1 cellular context compared by ENCODE assay signal in the genomic region with DNA sequence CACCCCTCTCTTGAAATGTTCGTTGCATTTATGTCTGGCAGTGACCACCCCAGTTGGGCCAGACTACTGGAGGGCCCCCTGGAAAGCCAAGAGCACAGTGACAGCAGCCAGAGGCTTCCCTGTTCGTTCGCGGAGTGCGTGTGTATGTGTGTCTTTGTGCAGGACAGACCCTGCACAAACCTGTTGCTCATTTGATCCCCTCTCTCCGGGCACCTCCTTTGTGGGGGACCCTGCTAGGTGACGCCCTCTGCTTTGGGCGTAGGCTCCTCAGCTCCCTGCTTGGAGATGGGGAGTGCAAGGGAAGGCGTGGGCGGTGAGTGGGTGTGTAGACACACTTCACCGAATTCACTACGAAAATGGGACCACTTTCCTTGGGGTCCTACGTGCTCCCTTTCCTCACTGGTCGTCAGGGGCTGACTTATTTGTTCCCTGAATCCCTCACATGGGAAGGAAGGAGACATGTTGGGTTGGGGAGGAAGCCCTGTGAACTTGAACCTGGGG.
TF ChIP-seq lines count a peak whose summit lies in the region.

No MANE protein-coding gene starts in this region.

TF ChIP-seq in H1, 55 proteins besides CTCF, POLR2A, EP300 and RAD21:
- TF ChIP-seq GTF2F1 (IDR thresholded peaks at IDR 0.05; ENCODE audit: borderline replicate concordance, low read depth, low read length) (no peak), TBP (IDR thresholded peaks at IDR 0.05; ENCODE audit: low read depth, low read length) (no peak), CEBPB (IDR thresholded peaks at IDR 0.05; ENCODE audit: low read depth, low read length) (no peak), SP1 (IDR thresholded peaks at IDR 0.05; ENCODE audit: low read depth, low read length) (no peak), CHD1 (IDR thresholded peaks at IDR 0.05; ENCODE audit: low read depth, low read length) (no peak), EZH2 (IDR thresholded peaks at IDR 0.05; ENCODE audit: low read depth, low read length, severe bottlenecking) (no peak), CTBP2 (IDR thresholded peaks at IDR 0.05; ENCODE audit: borderline replicate concordance, insufficient read depth, insufficient read length, low read length) (no peak), POU5F1 (IDR thresholded peaks at IDR 0.05; ENCODE audit: low read depth, low read length) (no peak), TEAD4 (IDR thresholded peaks at IDR 0.05; ENCODE audit: low read depth, low read length) (no peak)
